ENCODE assay signal across 1 cellular context in genomic region chr13:30319130-30319529, GRCh38.
TF ChIP-seq lines count a peak whose summit lies in the region.

No MANE protein-coding gene starts in this region.

TF ChIP-seq in HEK293, 187 proteins besides CTCF, POLR2A, EP300 and RAD21 (continued from another document):
- TF ChIP-seq ZBTB44 (tag by site-specific recombination; IDR thresholded peaks at IDR 0.05): peak; percentile 65; the same call in 1 of the 2 replicates
- TF ChIP-seq, protein P1, sequence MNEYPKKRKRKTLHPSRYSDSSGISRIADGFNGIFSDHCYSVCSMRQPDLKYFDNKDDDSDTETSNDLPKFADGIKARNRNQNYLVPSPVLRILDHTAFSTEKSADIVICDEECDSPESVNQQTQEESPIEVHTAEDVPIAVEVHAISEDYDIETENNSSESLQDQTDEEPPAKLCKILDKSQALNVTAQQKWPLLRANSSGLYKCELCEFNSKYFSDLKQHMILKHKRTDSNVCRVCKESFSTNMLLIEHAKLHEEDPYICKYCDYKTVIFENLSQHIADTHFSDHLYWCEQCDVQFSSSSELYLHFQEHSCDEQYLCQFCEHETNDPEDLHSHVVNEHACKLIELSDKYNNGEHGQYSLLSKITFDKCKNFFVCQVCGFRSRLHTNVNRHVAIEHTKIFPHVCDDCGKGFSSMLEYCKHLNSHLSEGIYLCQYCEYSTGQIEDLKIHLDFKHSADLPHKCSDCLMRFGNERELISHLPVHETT (tag by site-specific recombination; IDR thresholded peaks at IDR 0.05): no peak
- TF ChIP-seq HOXD13 (CRISPR knock-in tag; IDR thresholded peaks at IDR 0.05; ENCODE audit: borderline replicate concordance): no peak
- TF ChIP-seq ZSCAN16 (tag by site-specific recombination; IDR thresholded peaks at IDR 0.05): no peak
- TF ChIP-seq ZNF2 (tag by site-specific recombination; IDR thresholded peaks at IDR 0.05): no peak
- TF ChIP-seq, protein P2, sequence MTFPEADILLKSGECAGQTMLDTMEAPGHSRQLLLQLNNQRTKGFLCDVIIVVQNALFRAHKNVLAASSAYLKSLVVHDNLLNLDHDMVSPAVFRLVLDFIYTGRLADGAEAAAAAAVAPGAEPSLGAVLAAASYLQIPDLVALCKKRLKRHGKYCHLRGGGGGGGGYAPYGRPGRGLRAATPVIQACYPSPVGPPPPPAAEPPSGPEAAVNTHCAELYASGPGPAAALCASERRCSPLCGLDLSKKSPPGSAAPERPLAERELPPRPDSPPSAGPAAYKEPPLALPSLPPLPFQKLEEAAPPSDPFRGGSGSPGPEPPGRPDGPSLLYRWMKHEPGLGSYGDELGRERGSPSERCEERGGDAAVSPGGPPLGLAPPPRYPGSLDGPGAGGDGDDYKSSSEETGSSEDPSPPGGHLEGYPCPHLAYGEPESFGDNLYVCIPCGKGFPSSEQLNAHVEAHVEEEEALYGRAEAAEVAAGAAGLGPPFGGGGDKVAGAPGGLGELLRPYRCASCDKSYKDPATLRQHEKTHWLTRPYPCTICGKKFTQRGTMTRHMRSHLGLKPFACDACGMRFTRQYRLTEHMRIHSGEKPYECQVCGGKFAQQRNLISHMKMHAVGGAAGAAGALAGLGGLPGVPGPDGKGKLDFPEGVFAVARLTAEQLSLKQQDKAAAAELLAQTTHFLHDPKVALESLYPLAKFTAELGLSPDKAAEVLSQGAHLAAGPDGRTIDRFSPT (tag by site-specific recombination; IDR thresholded peaks at IDR 0.05): 0 out of 2 replicates have a peak, but pooled peaks have one; percentile 26
- TF ChIP-seq SP7 (tag by site-specific recombination; IDR thresholded peaks at IDR 0.05): peak; percentile 70
- TF ChIP-seq ZNF544 (tag by site-specific recombination; IDR thresholded peaks at IDR 0.05): no peak
- no peak for TF ChIP-seq ZNF513 (tag by site-specific recombination; IDR thresholded peaks at IDR 0.05)
- TF ChIP-seq, protein P3, sequence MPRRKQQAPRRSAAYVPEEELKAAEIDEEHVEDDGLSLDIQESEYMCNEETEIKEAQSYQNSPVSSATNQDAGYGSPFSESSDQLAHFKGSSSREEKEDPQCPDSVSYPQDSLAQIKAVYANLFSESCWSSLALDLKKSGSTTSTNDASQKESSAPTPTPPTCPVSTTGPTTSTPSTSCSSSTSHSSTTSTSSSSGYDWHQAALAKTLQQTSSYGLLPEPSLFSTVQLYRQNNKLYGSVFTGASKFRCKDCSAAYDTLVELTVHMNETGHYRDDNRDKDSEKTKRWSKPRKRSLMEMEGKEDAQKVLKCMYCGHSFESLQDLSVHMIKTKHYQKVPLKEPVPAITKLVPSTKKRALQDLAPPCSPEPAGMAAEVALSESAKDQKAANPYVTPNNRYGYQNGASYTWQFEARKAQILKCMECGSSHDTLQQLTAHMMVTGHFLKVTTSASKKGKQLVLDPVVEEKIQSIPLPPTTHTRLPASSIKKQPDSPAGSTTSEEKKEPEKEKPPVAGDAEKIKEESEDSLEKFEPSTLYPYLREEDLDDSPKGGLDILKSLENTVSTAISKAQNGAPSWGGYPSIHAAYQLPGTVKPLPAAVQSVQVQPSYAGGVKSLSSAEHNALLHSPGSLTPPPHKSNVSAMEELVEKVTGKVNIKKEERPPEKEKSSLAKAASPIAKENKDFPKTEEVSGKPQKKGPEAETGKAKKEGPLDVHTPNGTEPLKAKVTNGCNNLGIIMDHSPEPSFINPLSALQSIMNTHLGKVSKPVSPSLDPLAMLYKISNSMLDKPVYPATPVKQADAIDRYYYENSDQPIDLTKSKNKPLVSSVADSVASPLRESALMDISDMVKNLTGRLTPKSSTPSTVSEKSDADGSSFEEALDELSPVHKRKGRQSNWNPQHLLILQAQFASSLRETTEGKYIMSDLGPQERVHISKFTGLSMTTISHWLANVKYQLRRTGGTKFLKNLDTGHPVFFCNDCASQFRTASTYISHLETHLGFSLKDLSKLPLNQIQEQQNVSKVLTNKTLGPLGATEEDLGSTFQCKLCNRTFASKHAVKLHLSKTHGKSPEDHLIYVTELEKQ (tag by site-specific recombination; IDR thresholded peaks at IDR 0.05; ENCODE audit: borderline replicate concordance): 0 out of 2 replicates have a peak, but pooled peaks have one; percentile 5
- TF ChIP-seq GLIS1 (tag by site-specific recombination; IDR thresholded peaks at IDR 0.05): peak; percentile 88
- TF ChIP-seq TRIM28 (IDR thresholded peaks at IDR 0.05; ENCODE audit: borderline replicate concordance, low read length): 0 out of 2 replicates have a peak, but pooled peaks have one; percentile 64
- peak; percentile 63; the same call in 1 of the 2 replicates for TF ChIP-seq ZNF843 (tag by site-specific recombination; IDR thresholded peaks at IDR 0.05)
- 0 out of 2 replicates have a peak, but pooled peaks have one; percentile 50 for TF ChIP-seq ZNF423 (tag by site-specific recombination; IDR thresholded peaks at IDR 0.05)
- TF ChIP-seq ZNF335 (tag by site-specific recombination; conservative IDR thresholded peaks at IDR 0.05): 0 out of 2 replicates have a peak, but pooled peaks have one; percentile 24
- TF ChIP-seq IKZF3 (tag by site-specific recombination; IDR thresholded peaks at IDR 0.05): 0 out of 2 replicates have a peak, but pooled peaks have one; percentile 33
- no peak for TF ChIP-seq ZNF654 (tag by site-specific recombination; IDR thresholded peaks at IDR 0.05; ENCODE audit: low read depth)
- no peak for TF ChIP-seq ZNF146 (tag by site-specific recombination; IDR thresholded peaks at IDR 0.05)
